In genomic region chr3:859135-859534, GRCh38 we compare ENCODE assay signal across 35 cellular contexts.
DNase-seq lines count a peak whose midpoint lies in the region; ATAC-seq and TF ChIP-seq lines count a peak whose summit lies in the region.
"Had no signal": no experiment of that assay in that cellular context is flagged by ENCODE, and none has a peak within 500 bp of the region (broad histone marks: within the 10 kb centered on the region; RNA-seq: fewer than 3 reads in every experiment).

No MANE protein-coding gene starts in this region.

- no peak for TF ChIP-seq CTCF in OCI-LY3 (IDR thresholded peaks at IDR 0.05; ENCODE audit: low read depth, low read length)
- TF ChIP-seq CTCF in osteoblast (IDR thresholded peaks at IDR 0.05; ENCODE audit: extremely low read depth, low read depth, low read length): no peak
- no peak for TF ChIP-seq CTCF in osteocyte (IDR thresholded peaks at IDR 0.05)
- no peak for TF ChIP-seq CTCF in thoracic aorta (IDR thresholded peaks at IDR 0.05)
- no peak for TF ChIP-seq CTCF in glutamatergic neuron (IDR thresholded peaks at IDR 0.05; ENCODE audit: partially characterized antibody, unreplicated experiment)
- TF ChIP-seq CTCF in upper lobe of left lung (IDR thresholded peaks at IDR 0.05): no peak

- H3K4me1 Mint-ChIP-seq in osteocyte (ENCODE audit: unreplicated experiment): no peaks in the 10 kb centered on the region
- peaks cover 3% of the 10 kb centered on the region for H3K4me1 Mint-ChIP-seq in glutamatergic neuron (ENCODE audit: low read depth, unreplicated experiment)
- no peaks in the 10 kb centered on the region for H3K4me1 Mint-ChIP-seq in activated naive CD4-positive, alpha-beta T cell treated with anti-CD3 and anti-CD28 coated beads for 36 hours (ENCODE audit: low read depth)
- H3K4me1 Mint-ChIP-seq: B cell; CD14-positive monocyte; CD4-positive, alpha-beta memory T cell; CD4-positive, CD25-positive, alpha-beta regulatory T cell; CD8-positive, alpha-beta memory T cell had no signal

- no peaks in the 10 kb centered on the region for H4K20me1 ChIP-seq in OCI-LY3 (ENCODE audit: insufficient read depth, low read length)
- no peaks in the 10 kb centered on the region for H4K20me1 ChIP-seq in osteoblast (ENCODE audit: insufficient read depth, low read length)
- H4K20me1 ChIP-seq: BLaER1; BLaER1 treated with 17β-estradiol and CSF1 and Interleukin-3, amounts not matched to agents 10 nM and 100 nM had no signal

- H3K27me3 Mint-ChIP-seq in osteocyte (ENCODE audit: unreplicated experiment) (no peaks in the 10 kb centered on the region), glutamatergic neuron (ENCODE audit: unreplicated experiment) (no peaks in the 10 kb centered on the region)
- no peaks in the 10 kb centered on the region for H3K27me3 Mint-ChIP-seq in activated naive CD4-positive, alpha-beta T cell treated with anti-CD3 and anti-CD28 coated beads for 36 hours (ENCODE audit: low read depth)
- H3K27me3 Mint-ChIP-seq: B cell; CD4-positive, alpha-beta memory T cell; CD4-positive, alpha-beta T cell; CD4-positive, CD25-positive, alpha-beta regulatory T cell; CD8-positive, alpha-beta memory T cell had no signal

- no peaks in the 10 kb centered on the region for H3K9me3 ChIP-seq in OCI-LY3 (ENCODE audit: insufficient read depth, low read length)
- peaks cover 2% of the 10 kb centered on the region for H3K9me3 ChIP-seq in osteoblast (ENCODE audit: low read depth, low read length)
- peaks cover 3% of the 10 kb centered on the region for H3K9me3 ChIP-seq in thoracic aorta
- peaks cover 0 to 13% (median 0%) of the 10 kb centered on the region in 4 donors for H3K9me3 ChIP-seq in upper lobe of left lung
- H3K9me3 ChIP-seq: A549, BE2C, BLaER1, Caco-2 had no signal

- H3K27ac Mint-ChIP-seq in osteocyte (ENCODE audit: unreplicated experiment): no peak overlapping the region
- H3K27ac Mint-ChIP-seq in glutamatergic neuron (ENCODE audit: unreplicated experiment): no peak overlapping the region
- H3K27ac Mint-ChIP-seq in activated naive CD4-positive, alpha-beta T cell treated with anti-CD3 and anti-CD28 coated beads for 36 hours: no peak overlapping the region
- H3K27ac Mint-ChIP-seq: B cell; CD14-positive monocyte; CD4-positive, alpha-beta memory T cell; CD4-positive, alpha-beta T cell; CD4-positive, CD25-positive, alpha-beta regulatory T cell; CD8-positive, alpha-beta memory T cell; CD8-positive, alpha-beta T cell had no signal

- H3K4me3 ChIP-seq in OCI-LY3 (ENCODE audit: low read length): peak overlapping the region; percentile 33
- H3K4me3 ChIP-seq in osteoblast (ENCODE audit: insufficient read depth, low read length): no peak overlapping the region
- H3K4me3 ChIP-seq in thoracic aorta: no peak overlapping the region
- no peak overlapping the region for H3K4me3 ChIP-seq in upper lobe of left lung
- H3K4me3 ChIP-seq: A549; BLaER1; BLaER1 treated with 17β-estradiol and CSF1 and Interleukin-3, amounts not matched to agents 10 nM and 100 nM had no signal

- peak; percentile 57 for ATAC-seq in thoracic aorta (ENCODE audit: insufficient number of reproducible peaks, low FRiP score, low read depth)
- no peak for ATAC-seq in upper lobe of left lung (ENCODE audit: low FRiP score in 2 of 2)
- ATAC-seq: A549; CD8-positive, alpha-beta T cell had no signal

- intact Hi-C loops in activated naive CD4-positive, alpha-beta T cell treated with anti-CD3 and anti-CD28 coated beads for 36 hours (cut with micrococcal nuclease): no loop called here

- no peaks in the 10 kb centered on the region for H3K27me3 ChIP-seq in OCI-LY3 (ENCODE audit: low read depth, low read length)
- no peaks in the 10 kb centered on the region for H3K27me3 ChIP-seq in osteoblast (ENCODE audit: insufficient read depth, low read length)
- no peaks in the 10 kb centered on the region for H3K27me3 ChIP-seq in thoracic aorta (replicated peaks; ENCODE audit: insufficient read depth)
- H3K27me3 ChIP-seq in upper lobe of left lung: no peaks in the 10 kb centered on the region
- H3K27me3 ChIP-seq: BE2C; BLaER1; BLaER1 treated with 17β-estradiol and CSF1 and Interleukin-3, amounts not matched to agents 10 nM and 100 nM had no signal

- in situ Hi-C loops in G401 (cut with HindIII; ENCODE audit: low sequenced_read_pairs): no loop called here

- peak; percentile 50 for DNase-seq in osteoblast (ENCODE audit: insufficient read length, low spot score, missing footprints)
- DNase-seq in osteocyte (ENCODE audit: extremely low spot score, unreplicated experiment): peak; percentile 54
- no peak for DNase-seq in thoracic aorta (ENCODE audit: low spot score)
- no peak for DNase-seq in glutamatergic neuron
- no peak for DNase-seq in activated naive CD4-positive, alpha-beta T cell treated with anti-CD3 and anti-CD28 coated beads for 36 hours
- DNase-seq in G401 (ENCODE audit: low spot score): no peak
- no peak for DNase-seq in upper lobe of left lung
- DNase-seq: 8988T; ACHN; AML-193; BE2C; C1 segment of cervical spinal cord; Caco-2; Calu3; CD4-positive, alpha-beta memory T cell; CD4-positive, alpha-beta T cell; CD4-positive, CD25-positive, alpha-beta regulatory T cell; CD8-positive, alpha-beta memory T cell; CD8-positive, alpha-beta T cell; COR-L47; DMS 273 treated with DMSO at 0.1 percent for 48 hours; DMS153; DMS53; DMS79; DMS79 treated with DMSO at 0.1 percent for 48 hours; DND-41; EL had no signal

- H2AFZ ChIP-seq in OCI-LY3 (ENCODE audit: low read depth, low read length) (peak overlapping the region; percentile 81; the same call in 1 of the 2 replicates), osteoblast (ENCODE audit: low read length) (no peak overlapping the region)

- peaks cover 5% of the 10 kb centered on the region for H3K9me3 Mint-ChIP-seq in osteocyte (ENCODE audit: unreplicated experiment)
- no peaks in the 10 kb centered on the region for H3K9me3 Mint-ChIP-seq in glutamatergic neuron (ENCODE audit: unreplicated experiment)
- no peaks in the 10 kb centered on the region for H3K9me3 Mint-ChIP-seq in activated naive CD4-positive, alpha-beta T cell treated with anti-CD3 and anti-CD28 coated beads for 36 hours
- H3K9me3 Mint-ChIP-seq: CD4-positive, alpha-beta T cell had no signal

- H3K36me3 ChIP-seq in OCI-LY3 (replicated peaks; ENCODE audit: low read depth, low read length): no peaks in the 10 kb centered on the region
- H3K36me3 ChIP-seq in osteoblast (ENCODE audit: insufficient read depth, low read length): no peaks in the 10 kb centered on the region
- H3K36me3 ChIP-seq in thoracic aorta: no peaks in the 10 kb centered on the region
- no peaks in the 10 kb centered on the region for H3K36me3 ChIP-seq in upper lobe of left lung
- H3K36me3 ChIP-seq: BE2C; BLaER1; BLaER1 treated with 17β-estradiol and CSF1 and Interleukin-3, amounts not matched to agents 10 nM and 100 nM had no signal

- no peak for TF ChIP-seq POLR2A in upper lobe of left lung (IDR thresholded peaks at IDR 0.05)

- WGBS in upper lobe of left lung, 2 donors: 83 to 88% methylated on average over 9 of the region's 9 CpGs

- H3K27ac ChIP-seq in OCI-LY3 (ENCODE audit: low read length) (no peak overlapping the region), osteoblast (ENCODE audit: low read depth, low read length) (no peak overlapping the region), thoracic aorta (no peak overlapping the region), upper lobe of left lung (no peak overlapping the region)
- H3K27ac ChIP-seq: 22Rv1; A549; BLaER1; BLaER1 treated with 17β-estradiol and CSF1 and Interleukin-3, amounts not matched to agents 10 nM and 100 nM; C4-2B had no signal

- TF ChIP-seq EP300 in upper lobe of left lung (IDR thresholded peaks at IDR 0.05): no peak

- H3K4me2 ChIP-seq in OCI-LY3 (ENCODE audit: low read length) (peak overlapping the region; percentile 47), osteoblast (ENCODE audit: insufficient read depth, low read length) (no peak overlapping the region)
- H3K4me2 ChIP-seq: A549; BLaER1; BLaER1 treated with 17β-estradiol and CSF1 and Interleukin-3, amounts not matched to agents 10 nM and 100 nM had no signal

- H3K9ac ChIP-seq in OCI-LY3 (ENCODE audit: low read length): no peak overlapping the region
- H3K9ac ChIP-seq: BLaER1; BLaER1 treated with 17β-estradiol and CSF1 and Interleukin-3, amounts not matched to agents 10 nM and 100 nM had no signal

- CTCF ChIA-PET in activated naive CD4-positive, alpha-beta T cell treated with anti-CD3 and anti-CD28 coated beads for 36 hours (lab: Charles Lee): no interaction called here

- H3K79me2 ChIP-seq in OCI-LY3 (ENCODE audit: low read length) (no peaks in the 10 kb centered on the region), osteoblast (ENCODE audit: insufficient read depth, low read length) (no peaks in the 10 kb centered on the region)

- H3K4me1 ChIP-seq in OCI-LY3 (ENCODE audit: low read length) (peaks cover 11% of the 10 kb centered on the region; the same call in 1 of the 2 replicates), osteoblast (ENCODE audit: insufficient read depth, low read length) (no peaks in the 10 kb centered on the region), thoracic aorta (ENCODE audit: control insufficient read depth in 1 of 2, low read depth in 2 of 2) (no peaks in the 10 kb centered on the region), upper lobe of left lung (no peaks in the 10 kb centered on the region)
- H3K4me1 ChIP-seq: A549, BE2C, Caco-2 had no signal

- H3K4me3 Mint-ChIP-seq in osteocyte (ENCODE audit: unreplicated experiment) (no peak overlapping the region), glutamatergic neuron (ENCODE audit: unreplicated experiment) (no peak overlapping the region)
- H3K4me3 Mint-ChIP-seq in activated naive CD4-positive, alpha-beta T cell treated with anti-CD3 and anti-CD28 coated beads for 36 hours: no peak overlapping the region
- H3K4me3 Mint-ChIP-seq: B cell; CD14-positive monocyte; CD4-positive, alpha-beta memory T cell; CD4-positive, alpha-beta T cell; CD4-positive, CD25-positive, alpha-beta regulatory T cell; CD8-positive, alpha-beta memory T cell; CD8-positive, alpha-beta T cell had no signal

- H3K36me3 Mint-ChIP-seq in osteocyte (ENCODE audit: unreplicated experiment) (no peaks in the 10 kb centered on the region), glutamatergic neuron (ENCODE audit: unreplicated experiment) (no peaks in the 10 kb centered on the region)
- H3K36me3 Mint-ChIP-seq in activated naive CD4-positive, alpha-beta T cell treated with anti-CD3 and anti-CD28 coated beads for 36 hours (ENCODE audit: low read depth): no peaks in the 10 kb centered on the region
- H3K36me3 Mint-ChIP-seq: CD14-positive monocyte; CD4-positive, alpha-beta memory T cell; CD4-positive, CD25-positive, alpha-beta regulatory T cell; CD8-positive, alpha-beta memory T cell; CD8-positive, alpha-beta T cell had no signal

Comparison
In these comparisons a context has a peak if more than half of its experiments do, and no peak if none do; other contexts are left out.
1. DNase-seq: peak in osteoblast (single experiment) and osteocyte (single experiment); none in thoracic aorta (single experiment), glutamatergic neuron (single experiment), activated naive CD4-positive, alpha-beta T cell treated with anti-CD3 and anti-CD28 coated beads for 36 hours (single experiment), G401 (single experiment) and upper lobe of left lung (0 of 2).